Comparison of ENCODE assay signal across 8 cellular contexts in the genomic region with DNA sequence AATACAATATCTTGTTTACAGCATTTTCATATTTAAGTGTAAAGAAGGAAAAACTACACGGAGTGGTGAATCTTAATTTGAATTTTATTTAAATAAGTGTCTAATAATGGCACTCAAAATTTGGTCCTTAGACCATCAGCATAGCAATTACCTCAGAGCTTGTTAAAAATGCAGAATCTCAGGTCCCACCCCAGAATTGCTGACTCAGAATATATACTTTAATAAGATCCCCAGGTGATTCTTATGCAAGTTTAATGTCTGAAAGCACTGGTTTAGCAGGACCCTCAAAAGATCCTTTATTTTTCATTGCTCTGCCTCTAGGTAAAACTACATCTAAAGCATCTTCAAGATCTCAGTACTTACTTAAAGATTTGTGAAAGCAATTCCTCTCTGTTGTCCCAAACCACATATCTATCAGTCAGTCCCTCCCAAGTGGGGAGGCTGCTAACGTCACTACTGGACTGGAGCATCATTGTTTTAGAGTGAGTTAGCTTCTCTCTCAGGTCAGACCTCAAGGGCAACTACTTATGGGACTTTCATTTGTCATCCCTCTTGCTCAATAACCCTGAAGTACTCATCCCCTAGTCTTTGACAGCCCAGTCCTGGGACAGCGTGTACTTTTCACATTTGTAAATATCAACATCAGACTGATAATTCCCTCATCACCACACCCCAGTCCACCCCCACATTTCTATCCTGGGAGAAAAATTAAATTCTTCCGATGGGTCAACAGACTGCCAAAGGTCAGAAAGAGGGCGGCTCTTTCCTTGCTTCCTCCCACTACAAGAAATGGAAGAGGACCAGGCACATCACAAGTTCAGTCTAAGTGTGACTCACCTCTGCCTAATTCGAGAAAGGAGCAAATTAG.
DNase-seq lines count a peak whose midpoint lies in the region; ATAC-seq and TF ChIP-seq lines count a peak whose summit lies in the region.

No MANE protein-coding gene starts in this region.

- H4K91ac ChIP-seq in trophoblast cell (ENCODE audit: low read depth, low read length) = no peak overlapping the region

- H3K14ac ChIP-seq in trophoblast cell (ENCODE audit: low read length) = no peak overlapping the region

- no peaks in the 10 kb centered on the region for H3K36me3 Mint-ChIP-seq in Caco-2 (ENCODE audit: insufficient read depth, unreplicated experiment)

- H3K27ac ChIP-seq in trophoblast cell (ENCODE audit: low read depth, low read length) = no peak overlapping the region

- H3K27me3 ChIP-seq in trophoblast cell (ENCODE audit: insufficient read depth, low read length) (no peaks in the 10 kb centered on the region), Caco-2 (replicated peaks; ENCODE audit: control insufficient read depth, insufficient read depth, low read length) (no peaks in the 10 kb centered on the region)

- TF ChIP-seq CTCF in Caco-2 (IDR thresholded peaks at IDR 0.05; ENCODE audit: insufficient read depth in 1 of 2, low read depth in 1 of 2, low read length in 1 of 2, severe bottlenecking in 1 of 2, unreplicated experiment in 1 of 2) = no peak

- H3K4me1 Mint-ChIP-seq in Caco-2 (ENCODE audit: low read depth, unreplicated experiment) = peaks cover 6% of the 10 kb centered on the region

- H2BK12ac ChIP-seq in trophoblast cell (ENCODE audit: low read length) = no peak overlapping the region

- H3K4me3 ChIP-seq in trophoblast cell (ENCODE audit: low read depth, low read length) = no peak overlapping the region
- H3K4me3 ChIP-seq in Caco-2 (ENCODE audit: low read depth, low read length) = no peak overlapping the region

- H4K12ac ChIP-seq in trophoblast cell (ENCODE audit: low read depth, low read length) = no peak overlapping the region

- CTCF ChIA-PET in Caco-2 (lab: Charles Lee) = no interaction called here

- no peak overlapping the region for H3K27ac Mint-ChIP-seq in Caco-2 (ENCODE audit: unreplicated experiment)

- no peak overlapping the region for H2AK5ac ChIP-seq in trophoblast cell (ENCODE audit: low read length)

- H2AFZ ChIP-seq in trophoblast cell (ENCODE audit: insufficient read depth, low read length, poor library complexity) = no peak overlapping the region

- no peak for ATAC-seq in HG02571 (IDR thresholded peaks at IDR 0.05; ENCODE audit: unreplicated experiment)
- ATAC-seq in HG02623 (IDR thresholded peaks at IDR 0.05; ENCODE audit: unreplicated experiment) = no peak

- no peak overlapping the region for H3K9ac ChIP-seq in trophoblast cell (ENCODE audit: low read length)

- H3K9me3 Mint-ChIP-seq in Caco-2 (ENCODE audit: unreplicated experiment) = no peaks in the 10 kb centered on the region

- H3K79me1 ChIP-seq in trophoblast cell (ENCODE audit: low read length) = no peaks in the 10 kb centered on the region

- peak; percentile 27 for DNase-seq in CD1c-positive myeloid dendritic cell (ENCODE audit: extremely low spot score)
- peak; percentile 95 for DNase-seq in fibroblast of peridontal ligament (ENCODE audit: extremely low read depth)
- peak; percentile 53 to 64 for DNase-seq in trophoblast cell
- no peak for DNase-seq in inferior parietal cortex (ENCODE audit: extremely low spot score)
- DNase-seq in Caco-2 = no peak

- no CpG with 5 or more reads among the region's 6 CpGs for WGBS in trophoblast cell (ENCODE audit: extremely low coverage, insufficient coverage, insufficient read length)

- H3K23ac ChIP-seq in trophoblast cell (ENCODE audit: low read length) = no peak overlapping the region

- H2BK120ac ChIP-seq in trophoblast cell (ENCODE audit: insufficient read depth, low read length, poor library complexity) = no peak overlapping the region

- intact Hi-C loops in Caco-2 (cut with micrococcal nuclease; ENCODE audit: unreplicated experiment) = no loop called here

- POLR2A ChIA-PET in Caco-2 (lab: Charles Lee) = no interaction called here

- no peak overlapping the region for H4K8ac ChIP-seq in trophoblast cell (ENCODE audit: low read depth, low read length)

- no peaks in the 10 kb centered on the region for H3K79me2 ChIP-seq in trophoblast cell (ENCODE audit: control insufficient read depth, insufficient read depth, low read length, poor library complexity)

- no peak overlapping the region for H3K4me3 Mint-ChIP-seq in Caco-2 (ENCODE audit: unreplicated experiment)

- no TSS peak for BruUV-seq in Caco-2 (replicated peaks; lab: Mats Ljungman, UMichigan)

- H3K9me3 ChIP-seq in trophoblast cell (ENCODE audit: insufficient read depth, low read depth, low read length) (no peaks in the 10 kb centered on the region), Caco-2 (no peaks in the 10 kb centered on the region)

- no peak overlapping the region for H3K18ac ChIP-seq in trophoblast cell (ENCODE audit: low read length)

- H3K4me2 ChIP-seq in trophoblast cell (ENCODE audit: low read length) = no peak overlapping the region

- H3K4ac ChIP-seq in trophoblast cell (ENCODE audit: low read depth, low read length) = no peak overlapping the region

- H3K36me3 ChIP-seq in trophoblast cell (ENCODE audit: control insufficient read depth in 1 of 2, insufficient read depth in 2 of 2, low read length in 2 of 2) (no peaks in the 10 kb centered on the region), Caco-2 (ENCODE audit: control insufficient read depth, insufficient read depth, low read length) (no peaks in the 10 kb centered on the region)

- H3K4me1 ChIP-seq in trophoblast cell (ENCODE audit: control insufficient read depth in 1 of 2, insufficient read depth in 2 of 2, low read length in 2 of 2) (peaks cover 0 to 2% of the 10 kb centered on the region in 2 experiments), Caco-2 (0 out of 2 replicates have a peak, but pooled peaks cover 3% of the 10 kb centered on the region)

- H2BK5ac ChIP-seq in trophoblast cell (ENCODE audit: low read depth, low read length, poor library complexity) = no peak overlapping the region

- H3K27me3 Mint-ChIP-seq in Caco-2 (ENCODE audit: insufficient read depth, unreplicated experiment) = no peaks in the 10 kb centered on the region

TF ChIP-seq in PFSK-1, 5 proteins besides CTCF, POLR2A, EP300 and RAD21:
- TF ChIP-seq SIN3A (IDR thresholded peaks at IDR 0.05; ENCODE audit: borderline replicate concordance, insufficient read depth, low read length) (peak; percentile 88; the same call in 1 of the 2 replicates), FOXP2 (optimal IDR thresholded peaks at IDR 0.05; ENCODE audit: borderline replicate concordance, extremely low read depth, extremely low read length, insufficient read depth) (peak; percentile 22), POLR2AphosphoS5 (IDR thresholded peaks at IDR 0.05; ENCODE audit: low read depth, low read length) (no peak)
TF ChIP-seq in PFSK-1: peak in this region for 2.

Comparison
In these comparisons a context has a peak if more than half of its experiments do, and no peak if none do; other contexts are left out.
1. DNase-seq: peak in CD1c-positive myeloid dendritic cell (single experiment), fibroblast of peridontal ligament (single experiment) and trophoblast cell (2 of 2); none in inferior parietal cortex (single experiment) and Caco-2 (0 of 2).